ENCODE assay signal across 8 cellular contexts in the genomic region with DNA sequence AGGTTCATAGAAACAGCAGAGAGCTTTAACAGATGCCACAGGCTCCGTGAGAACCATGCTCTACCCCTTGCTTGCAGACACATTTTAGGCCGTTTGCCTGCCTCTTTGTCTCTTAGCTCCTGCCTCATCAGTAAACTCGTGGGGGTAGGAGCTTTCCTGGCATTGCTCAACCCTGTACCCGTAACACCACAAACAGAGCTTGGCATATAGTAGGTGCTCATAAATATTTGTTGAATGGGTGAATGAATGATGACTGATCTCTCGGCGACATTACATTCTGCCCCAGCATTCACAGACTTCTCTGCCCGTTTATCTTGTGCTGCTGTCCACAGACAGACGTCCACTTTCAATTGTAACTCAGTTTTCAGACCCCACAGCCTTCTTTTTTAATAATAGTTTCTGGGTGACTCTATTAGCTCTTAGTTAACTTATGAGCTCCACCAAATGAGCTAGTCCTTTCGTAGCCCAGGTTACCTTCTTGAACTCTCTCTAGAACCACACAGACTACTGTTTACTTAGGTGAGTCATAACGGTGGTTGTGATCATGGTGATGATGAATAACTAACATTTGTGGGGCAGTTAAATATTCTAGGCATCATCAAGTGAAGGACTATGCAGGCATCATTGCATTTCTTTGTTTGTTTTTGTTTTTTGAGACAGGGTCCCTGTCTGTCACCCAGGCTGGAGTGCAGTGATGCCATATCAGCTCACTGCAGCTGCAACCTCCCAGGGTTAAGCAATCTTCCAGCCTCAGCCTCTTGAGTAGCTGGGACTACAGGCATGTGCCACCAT.
DNase-seq lines count a peak whose midpoint lies in the region; ATAC-seq, FAIRE-seq and TF ChIP-seq lines count a peak whose summit lies in the region.

No MANE protein-coding gene starts in this region.

- peak overlapping the region; percentile 48 for H3K4me3 ChIP-seq in PC-3 (ENCODE audit: low read length)
- no peak overlapping the region for H3K4me3 ChIP-seq in keratinocyte (ENCODE audit: control insufficient read depth in 2 of 3, extremely low read depth in 1 of 3, insufficient read depth in 2 of 3, low read depth in 1 of 3, low read length in 3 of 3)
- H3K4me3 ChIP-seq in esophagus squamous epithelium: no peak overlapping the region
- H3K4me3 ChIP-seq in H7 (ENCODE audit: insufficient read depth, low read depth, low read length): no peak overlapping the region

- DNase-seq in Daoy (ENCODE audit: low read depth) (peak; percentile 84), PC-3 (peak; percentile 99), keratinocyte (ENCODE audit: low read depth, low spot score) (no peak), T-cell (no peak), CD14-positive monocyte (ENCODE audit: low spot score) (no peak), esophagus squamous epithelium (lab: John Stamatoyannopoulos, UW) (no peak), H7 (no peak)

- intact Hi-C loops in PC-3 (cut with micrococcal nuclease) (loop anchor here (1.0 to 10.0 kb wide), 9 partner anchors 9 to 210 kb away; no protein-coding TSS in a partner anchor), CD14-positive monocyte (cut with micrococcal nuclease) (no loop called here), esophagus squamous epithelium (cut with DNase I) (no loop called here)

- H4K20me1 ChIP-seq in PC-3 (ENCODE audit: low read length): no peaks in the 10 kb centered on the region
- no peaks in the 10 kb centered on the region for H4K20me1 ChIP-seq in keratinocyte (ENCODE audit: control insufficient read depth, extremely low read depth, insufficient read depth, low read length)

- H3K9ac ChIP-seq in PC-3 (ENCODE audit: low read length) (peak overlapping the region; percentile 93), keratinocyte (ENCODE audit: control insufficient read depth, extremely low read depth, insufficient read depth, low read length) (peak overlapping the region; percentile 39)

- no peaks in the 10 kb centered on the region for H3K4me1 Mint-ChIP-seq in T-cell
- H3K4me1 Mint-ChIP-seq in CD14-positive monocyte: no peaks in the 10 kb centered on the region

- H3K27ac ChIP-seq in PC-3 (ENCODE audit: low read length): peak overlapping the region; percentile 97
- peak overlapping the region; percentile 80 for H3K27ac ChIP-seq in keratinocyte (ENCODE audit: control insufficient read depth, insufficient read depth, low read length)
- H3K27ac ChIP-seq in esophagus squamous epithelium: peak overlapping the region in 2 of 4 donors; percentile 64 to 67

- no peak for TF ChIP-seq CTCF in PC-3 (conservative IDR thresholded peaks at IDR 0.05; ENCODE audit: low read depth, low read length)
- TF ChIP-seq CTCF in keratinocyte (optimal IDR thresholded peaks at IDR 0.05 in 1 of 3, IDR thresholded peaks at IDR 0.05 in 1 of 3, conservative IDR thresholded peaks at IDR 0.05 in 1 of 3; ENCODE audit: extremely low read depth in 1 of 3, insufficient read depth in 2 of 3, low read length in 3 of 3): no peak
- TF ChIP-seq CTCF in CD14-positive monocyte (IDR thresholded peaks at IDR 0.05): no peak
- no peak for TF ChIP-seq CTCF in esophagus squamous epithelium (IDR thresholded peaks at IDR 0.05)

- H3K36me3 ChIP-seq in PC-3 (ENCODE audit: low read depth, low read length): no peaks in the 10 kb centered on the region
- no peaks in the 10 kb centered on the region for H3K36me3 ChIP-seq in keratinocyte (ENCODE audit: control insufficient read depth in 2 of 2, extremely low read depth in 1 of 2, insufficient read depth in 2 of 2, low read length in 2 of 2)
- no peaks in the 10 kb centered on the region for H3K36me3 ChIP-seq in esophagus squamous epithelium
- H3K36me3 ChIP-seq in H7 (replicated peaks; ENCODE audit: control insufficient read depth, insufficient read depth, low read length): no peaks in the 10 kb centered on the region

- CTCF ChIA-PET in PC-3 (lab: Charles Lee) (interaction anchor here (0.5 to 1.3 kb wide), 5 partner anchors 164 to 202 kb away, joined by 3 to 18 read pairs (median 4); no protein-coding TSS in a partner anchor), T-cell (lab: Charles Lee) (no interaction called here)

- H3K27me3 Mint-ChIP-seq in T-cell: peaks cover 0 to 8% of the 10 kb centered on the region in 2 donors
- peaks cover 2 to 5% (median 4%) of the 10 kb centered on the region in 3 donors for H3K27me3 Mint-ChIP-seq in CD14-positive monocyte (ENCODE audit: low read depth in 3 of 3)

- H3K4me1 ChIP-seq in PC-3 (ENCODE audit: insufficient read depth, low read length) (peaks cover 65% of the 10 kb centered on the region), keratinocyte (ENCODE audit: control insufficient read depth, extremely low read depth, insufficient read depth, low read length) (peaks cover 48% of the 10 kb centered on the region), esophagus squamous epithelium (peaks cover 0 to 39% (median 25%) of the 10 kb centered on the region in 3 donors)

- peak overlapping the region; percentile 53 for H2AFZ ChIP-seq in PC-3 (ENCODE audit: low read length)
- peak overlapping the region; percentile 11 for H2AFZ ChIP-seq in keratinocyte (ENCODE audit: control insufficient read depth, low read length)

- H3K9me3 Mint-ChIP-seq in T-cell (no peaks in the 10 kb centered on the region), CD14-positive monocyte (peaks cover 0 to 1% (median 0%) of the 10 kb centered on the region in 7 donors)

- H3K9me3 ChIP-seq in PC-3 (ENCODE audit: low read length) (no peaks in the 10 kb centered on the region), keratinocyte (ENCODE audit: control insufficient read depth, low read depth, low read length) (no peaks in the 10 kb centered on the region), esophagus squamous epithelium (no peaks in the 10 kb centered on the region)

- no peaks in the 10 kb centered on the region for H3K9me2 ChIP-seq in PC-3 (replicated peaks; ENCODE audit: low read length)

- H3K36me3 Mint-ChIP-seq in T-cell (no peaks in the 10 kb centered on the region), CD14-positive monocyte (no peaks in the 10 kb centered on the region)

- H3K4me3 Mint-ChIP-seq in T-cell (no peak overlapping the region), CD14-positive monocyte (no peak overlapping the region)

- no peak overlapping the region for H3K27ac Mint-ChIP-seq in T-cell
- H3K27ac Mint-ChIP-seq in CD14-positive monocyte: no peak overlapping the region

- peak; percentile 66 for ATAC-seq in HG02678 (IDR thresholded peaks at IDR 0.05; ENCODE audit: unreplicated experiment)
- peak; percentile 66 for ATAC-seq in PC-3
- no peak for ATAC-seq in T-cell (replicated peaks in 1 of 4)

- H3K4me2 ChIP-seq in PC-3 (ENCODE audit: low read length) (peak overlapping the region; percentile 80), keratinocyte (ENCODE audit: control insufficient read depth, extremely low read depth, insufficient read depth, low read depth, low read length) (peak overlapping the region; percentile 45)

- H3K9me1 ChIP-seq in keratinocyte (ENCODE audit: control insufficient read depth, extremely low read depth, insufficient read depth, low read length): no peaks in the 10 kb centered on the region

- 25 to 27% methylated on average over 8 to 10 of the region's 10 CpGs for WGBS in esophagus squamous epithelium, 2 donors

- FAIRE-seq in keratinocyte (lab: Jason Lieb, UNC): peak; percentile 94

- H3K27me3 ChIP-seq in PC-3 (ENCODE audit: low read length) (no peaks in the 10 kb centered on the region), keratinocyte (ENCODE audit: control insufficient read depth, extremely low read depth, insufficient read depth, low read length) (no peaks in the 10 kb centered on the region), esophagus squamous epithelium (no peaks in the 10 kb centered on the region), H7 (ENCODE audit: control insufficient read depth, insufficient read depth, low read length) (no peaks in the 10 kb centered on the region)

- no peak for TF ChIP-seq POLR2A in esophagus squamous epithelium (IDR thresholded peaks at IDR 0.05)

- no TSS peak for BruUV-seq in PC-3 (replicated peaks; lab: Mats Ljungman, UMichigan)

- POLR2A ChIA-PET in PC-3 (lab: Charles Lee; ENCODE audit: unreplicated experiment): interaction anchor here (0.6 to 0.7 kb wide), 4 partner anchors 18 to 189 kb away, joined by 3 to 8 read pairs (median 4); a partner anchor contains a TSS
- POLR2A ChIA-PET in T-cell (lab: Charles Lee): no interaction called here

- H3F3A ChIP-seq in PC-3 (ENCODE audit: low read length, unreplicated experiment): peaks cover 17% of the 10 kb centered on the region

- H3K79me2 ChIP-seq in PC-3 (ENCODE audit: low read length): peaks cover 28% of the 10 kb centered on the region
- no peaks in the 10 kb centered on the region for H3K79me2 ChIP-seq in keratinocyte (ENCODE audit: control insufficient read depth, insufficient read depth, low read length)

- dilution Hi-C loops in keratinocyte (cut with MboI; ENCODE audit: extremely low pct_ligation_motif_present, low sequenced_read_pairs): no loop called here

Comparison
In these comparisons a context has a peak if more than half of its experiments do, and no peak if none do; other contexts are left out.
1. DNase-seq: peak in Daoy (single experiment) and PC-3 (single experiment); none in keratinocyte (single experiment), T-cell (0 of 34), CD14-positive monocyte (single experiment), esophagus squamous epithelium (single experiment) and H7 (single experiment).
2. ATAC-seq: peak in HG02678 (single experiment) and PC-3 (single experiment); none in T-cell (0 of 4).